In genomic region chr15:67161412-67161811, GRCh38 we compare ENCODE assay signal across 23 cellular contexts.
DNase-seq lines count a peak whose midpoint lies in the region; ATAC-seq and TF ChIP-seq lines count a peak whose summit lies in the region.
"Had no signal": no experiment of that assay in that cellular context is flagged by ENCODE, and none has a peak within 500 bp of the region (broad histone marks: within the 10 kb centered on the region; RNA-seq: fewer than 3 reads in every experiment).

No MANE protein-coding gene starts in this region.

- ATAC-seq in activated B cell treated with CpG ODN at 0.5 μM for 24 hours (ENCODE audit: low read depth) (no peak), naive B cell (ENCODE audit: low read depth in 2 of 2) (no peak)
- ATAC-seq: activated CD8-positive, alpha-beta T cell treated with anti-CD3 and anti-CD28 coated beads, Interleukin-2, amount 10 ng/mL, durations not matched to agents 7 days and 5 days; activated T-cell treated with anti-CD3 and anti-CD28 coated beads, Interleukin-2, amount 50 U/mL, for 4 hours; left cardiac atrium had no signal

- H3K27me3 Mint-ChIP-seq in activated B cell treated with CpG ODN at 0.5 μM for 24 hours (no peaks in the 10 kb centered on the region), naive B cell (no peaks in the 10 kb centered on the region), Calu3 (ENCODE audit: unreplicated experiment) (no peaks in the 10 kb centered on the region)
- H3K27me3 Mint-ChIP-seq: stimulated activated naive CD8-positive, alpha-beta T cell treated with anti-CD3 and anti-CD28 coated beads, Interleukin-15, Interleukin-2, amounts not matched to agents 100 ng/mL and 50 ng/mL, for 24 hours had no signal

- peak overlapping the region; percentile 63 for H3K27ac Mint-ChIP-seq in activated B cell treated with CpG ODN at 0.5 μM for 24 hours
- H3K27ac Mint-ChIP-seq in naive B cell = peak overlapping the region in 5 of 6 donors; percentile 74 to 91 (median 82)
- H3K27ac Mint-ChIP-seq in Calu3 (ENCODE audit: unreplicated experiment) = no peak overlapping the region
- H3K27ac Mint-ChIP-seq: activated CD8-positive, alpha-beta T cell treated with anti-CD3 and anti-CD28 coated beads, Interleukin-2, amount 10 ng/mL, durations not matched to agents 7 days and 5 days; activated naive CD4-positive, alpha-beta T cell treated with anti-CD3 and anti-CD28 coated beads for 36 hours; stimulated activated naive CD8-positive, alpha-beta T cell treated with anti-CD3 and anti-CD28 coated beads, Interleukin-15, Interleukin-2, amounts not matched to agents 100 ng/mL and 50 ng/mL, for 24 hours had no signal

- POLR2A ChIA-PET in activated B cell treated with CpG ODN at 0.5 μM for 24 hours (lab: Charles Lee) = interaction anchor here (0.8 to 1.7 kb wide), 6 partner anchors 13 to 129 kb away, joined by 3 to 5 read pairs (median 3); no protein-coding TSS in a partner anchor

- H3K4me3 Mint-ChIP-seq in activated B cell treated with CpG ODN at 0.5 μM for 24 hours (no peak overlapping the region), naive B cell (peak overlapping the region in 1 of 8 donors; percentile 53), Calu3 (ENCODE audit: low read depth, unreplicated experiment) (no peak overlapping the region)
- H3K4me3 Mint-ChIP-seq: activated CD8-positive, alpha-beta T cell treated with anti-CD3 and anti-CD28 coated beads, Interleukin-2, amount 10 ng/mL, durations not matched to agents 7 days and 5 days; activated naive CD4-positive, alpha-beta T cell treated with anti-CD3 and anti-CD28 coated beads for 36 hours; activated T-cell treated with anti-CD3 and anti-CD28 coated beads, Interleukin-2, amount 50 U/mL, for 4 hours; stimulated activated naive CD8-positive, alpha-beta T cell treated with anti-CD3 and anti-CD28 coated beads, Interleukin-15, Interleukin-2, amounts not matched to agents 100 ng/mL and 50 ng/mL, for 24 hours; T-helper 1 cell treated with Interleukin-12 subunit alpha and Interleukin-12 subunit beta and Interleukin-4 antibody, amounts not matched to agents 30 μg/mL and 1 μg/mL, for 36 hours had no signal

- DNase-seq in NOMO-1 treated with DMSO at 0.1 percent for 48 hours (lab: John Stamatoyannopoulos, UW; ENCODE audit: unreplicated experiment) = peak; percentile 37
- DNase-seq in NOMO-1 treated with dmso at 0.1 percent for 144 hours (lab: John Stamatoyannopoulos, UW; ENCODE audit: unreplicated experiment) = no peak
- no peak for DNase-seq in activated B cell treated with CpG ODN at 0.5 μM for 24 hours
- DNase-seq in naive B cell = no peak
- no peak for DNase-seq in NCI-H748 treated with DMSO at 0.1 percent for 48 hours (lab: John Stamatoyannopoulos, UW)
- no peak for DNase-seq in Calu3
- DNase-seq in islet precursor cell = no peak
- DNase-seq in retina = no peak
- DNase-seq: activated CD8-positive, alpha-beta T cell treated with anti-CD3 and anti-CD28 coated beads, Interleukin-2, amount 10 ng/mL, durations not matched to agents 7 days and 5 days; activated naive CD4-positive, alpha-beta T cell treated with anti-CD3 and anti-CD28 coated beads for 36 hours; activated T-cell treated with anti-CD3 and anti-CD28 coated beads, Interleukin-2, amount 50 U/mL, for 4 hours; aorta; C1 segment of cervical spinal cord; cerebellar nuclear complex; effector CD8-positive, alpha-beta T cell; GDM1; Kasumi-1; left cardiac atrium; NCI-H1417; SJCRH30; upper lobe of left lung had no signal

- intact Hi-C loops in activated B cell treated with CpG ODN at 0.5 μM for 24 hours (cut with micrococcal nuclease) (loop anchor here (5.0 kb wide), 1 partner anchor 79 kb away; no protein-coding TSS in a partner anchor), Calu3 (cut with micrococcal nuclease; ENCODE audit: unreplicated experiment) (no loop called here)

- H3K36me3 Mint-ChIP-seq in activated B cell treated with CpG ODN at 0.5 μM for 24 hours (ENCODE audit: low read depth) = peaks cover 47% of the 10 kb centered on the region
- H3K36me3 Mint-ChIP-seq in naive B cell = peaks cover 0 to 9% of the 10 kb centered on the region in 2 donors
- peaks cover 55% of the 10 kb centered on the region for H3K36me3 Mint-ChIP-seq in Calu3 (ENCODE audit: insufficient read depth, unreplicated experiment)

- BruUV-seq in Calu3 (replicated peaks; lab: Mats Ljungman, UMichigan) = no TSS peak

- H3K4me1 Mint-ChIP-seq in activated B cell treated with CpG ODN at 0.5 μM for 24 hours = peaks cover 71% of the 10 kb centered on the region
- H3K4me1 Mint-ChIP-seq in naive B cell = peaks cover 63 to 71% (median 63%) of the 10 kb centered on the region in 3 donors
- peaks cover 48% of the 10 kb centered on the region for H3K4me1 Mint-ChIP-seq in Calu3 (ENCODE audit: low read depth, unreplicated experiment)

- H3K9me3 Mint-ChIP-seq in activated B cell treated with CpG ODN at 0.5 μM for 24 hours = no peaks in the 10 kb centered on the region
- H3K9me3 Mint-ChIP-seq in naive B cell = no peaks in the 10 kb centered on the region
- H3K9me3 Mint-ChIP-seq in Calu3 (ENCODE audit: low read depth, unreplicated experiment) = no peaks in the 10 kb centered on the region
- H3K9me3 Mint-ChIP-seq: activated naive CD4-positive, alpha-beta T cell treated with anti-CD3 and anti-CD28 coated beads for 36 hours; activated T-cell treated with anti-CD3 and anti-CD28 coated beads, Interleukin-2, amount 50 U/mL, for 4 hours; stimulated activated naive CD8-positive, alpha-beta T cell treated with anti-CD3 and anti-CD28 coated beads, Interleukin-15, Interleukin-2, amounts not matched to agents 100 ng/mL and 50 ng/mL, for 24 hours had no signal

- CTCF ChIA-PET in activated B cell treated with CpG ODN at 0.5 μM for 24 hours (lab: Charles Lee) = no interaction called here
- CTCF ChIA-PET in Calu3 (lab: Charles Lee) = interaction anchor here (1.1 kb wide), 1 partner anchor 96 kb away, joined by 3 read pairs; the partner anchor contains the start of gene SMAD3

- TF ChIP-seq CTCF in activated B cell treated with CpG ODN at 0.5 μM for 24 hours (IDR thresholded peaks at IDR 0.05) (no peak), Calu3 (IDR thresholded peaks at IDR 0.05; ENCODE audit: unreplicated experiment) (no peak)
